ENCODE assay signal across 1 cellular context in genomic region chr12:14403711-14404164, GRCh38.
TF ChIP-seq lines count a peak whose summit lies in the region.

No MANE protein-coding gene starts in this region.

TF ChIP-seq in SK-N-SH, 30 proteins besides CTCF, POLR2A, EP300 and RAD21 (continued from another document):
- TF ChIP-seq USF1 (IDR thresholded peaks at IDR 0.05; ENCODE audit: borderline replicate concordance, low read depth) (no peak), ELF1 (IDR thresholded peaks at IDR 0.05) (no peak)
- TF ChIP-seq, protein P1, sequence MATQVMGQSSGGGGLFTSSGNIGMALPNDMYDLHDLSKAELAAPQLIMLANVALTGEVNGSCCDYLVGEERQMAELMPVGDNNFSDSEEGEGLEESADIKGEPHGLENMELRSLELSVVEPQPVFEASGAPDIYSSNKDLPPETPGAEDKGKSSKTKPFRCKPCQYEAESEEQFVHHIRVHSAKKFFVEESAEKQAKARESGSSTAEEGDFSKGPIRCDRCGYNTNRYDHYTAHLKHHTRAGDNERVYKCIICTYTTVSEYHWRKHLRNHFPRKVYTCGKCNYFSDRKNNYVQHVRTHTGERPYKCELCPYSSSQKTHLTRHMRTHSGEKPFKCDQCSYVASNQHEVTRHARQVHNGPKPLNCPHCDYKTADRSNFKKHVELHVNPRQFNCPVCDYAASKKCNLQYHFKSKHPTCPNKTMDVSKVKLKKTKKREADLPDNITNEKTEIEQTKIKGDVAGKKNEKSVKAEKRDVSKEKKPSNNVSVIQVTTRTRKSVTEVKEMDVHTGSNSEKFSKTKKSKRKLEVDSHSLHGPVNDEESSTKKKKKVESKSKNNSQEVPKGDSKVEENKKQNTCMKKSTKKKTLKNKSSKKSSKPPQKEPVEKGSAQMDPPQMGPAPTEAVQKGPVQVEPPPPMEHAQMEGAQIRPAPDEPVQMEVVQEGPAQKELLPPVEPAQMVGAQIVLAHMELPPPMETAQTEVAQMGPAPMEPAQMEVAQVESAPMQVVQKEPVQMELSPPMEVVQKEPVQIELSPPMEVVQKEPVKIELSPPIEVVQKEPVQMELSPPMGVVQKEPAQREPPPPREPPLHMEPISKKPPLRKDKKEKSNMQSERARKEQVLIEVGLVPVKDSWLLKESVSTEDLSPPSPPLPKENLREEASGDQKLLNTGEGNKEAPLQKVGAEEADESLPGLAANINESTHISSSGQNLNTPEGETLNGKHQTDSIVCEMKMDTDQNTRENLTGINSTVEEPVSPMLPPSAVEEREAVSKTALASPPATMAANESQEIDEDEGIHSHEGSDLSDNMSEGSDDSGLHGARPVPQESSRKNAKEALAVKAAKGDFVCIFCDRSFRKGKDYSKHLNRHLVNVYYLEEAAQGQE (IDR thresholded peaks at IDR 0.05; ENCODE audit: low read depth, low read length), result no peak
